Comparison of ENCODE assay signal across 1 cellular context in the genomic region with DNA sequence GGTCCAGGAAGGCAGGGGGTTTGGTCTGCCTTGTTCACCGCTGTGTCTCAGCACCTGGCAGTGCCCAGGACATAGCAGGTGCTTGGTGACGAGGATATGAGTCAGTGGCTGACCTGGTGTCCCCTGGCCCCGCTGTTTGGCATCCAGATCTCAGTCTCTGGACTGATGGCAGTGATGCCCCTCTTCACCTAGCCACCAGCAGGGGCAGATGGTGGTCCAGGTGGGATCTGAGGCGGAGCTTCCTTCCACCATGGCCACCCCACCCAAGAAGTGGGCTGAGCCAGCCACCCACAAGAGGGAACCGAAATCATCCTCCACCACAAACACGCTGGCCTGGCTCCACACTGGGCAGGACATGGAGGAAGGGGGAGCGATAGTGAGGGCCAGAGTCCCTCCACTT.
TF ChIP-seq lines count a peak whose summit lies in the region.

No MANE protein-coding gene starts in this region.

TF ChIP-seq in HepG2, 621 proteins besides CTCF, POLR2A, EP300 and RAD21:
- TF ChIP-seq, protein P1, sequence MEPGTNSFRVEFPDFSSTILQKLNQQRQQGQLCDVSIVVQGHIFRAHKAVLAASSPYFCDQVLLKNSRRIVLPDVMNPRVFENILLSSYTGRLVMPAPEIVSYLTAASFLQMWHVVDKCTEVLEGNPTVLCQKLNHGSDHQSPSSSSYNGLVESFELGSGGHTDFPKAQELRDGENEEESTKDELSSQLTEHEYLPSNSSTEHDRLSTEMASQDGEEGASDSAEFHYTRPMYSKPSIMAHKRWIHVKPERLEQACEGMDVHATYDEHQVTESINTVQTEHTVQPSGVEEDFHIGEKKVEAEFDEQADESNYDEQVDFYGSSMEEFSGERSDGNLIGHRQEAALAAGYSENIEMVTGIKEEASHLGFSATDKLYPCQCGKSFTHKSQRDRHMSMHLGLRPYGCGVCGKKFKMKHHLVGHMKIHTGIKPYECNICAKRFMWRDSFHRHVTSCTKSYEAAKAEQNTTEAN (CRISPR knock-in tag; conservative IDR thresholded peaks at IDR 0.05), result no peak
- TF ChIP-seq, protein P2, sequence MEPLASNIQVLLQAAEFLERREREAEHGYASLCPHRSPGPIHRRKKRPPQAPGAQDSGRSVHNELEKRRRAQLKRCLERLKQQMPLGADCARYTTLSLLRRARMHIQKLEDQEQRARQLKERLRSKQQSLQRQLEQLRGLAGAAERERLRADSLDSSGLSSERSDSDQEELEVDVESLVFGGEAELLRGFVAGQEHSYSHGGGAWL (CRISPR knock-in tag; IDR thresholded peaks at IDR 0.05), result no peak
- no peak for TF ChIP-seq THYN1 (CRISPR knock-in tag; IDR thresholded peaks at IDR 0.05; ENCODE audit: borderline replicate concordance, low read depth)
- no peak for TF ChIP-seq ZBTB38 (CRISPR knock-in tag; IDR thresholded peaks at IDR 0.05)
- TF ChIP-seq ZNF615 (CRISPR knock-in tag; IDR thresholded peaks at IDR 0.05; ENCODE audit: borderline replicate concordance), result no peak
- TF ChIP-seq PCBP1 (IDR thresholded peaks at IDR 0.05; ENCODE audit: borderline replicate concordance, low read depth, low read length), result no peak
- TF ChIP-seq, protein P3, sequence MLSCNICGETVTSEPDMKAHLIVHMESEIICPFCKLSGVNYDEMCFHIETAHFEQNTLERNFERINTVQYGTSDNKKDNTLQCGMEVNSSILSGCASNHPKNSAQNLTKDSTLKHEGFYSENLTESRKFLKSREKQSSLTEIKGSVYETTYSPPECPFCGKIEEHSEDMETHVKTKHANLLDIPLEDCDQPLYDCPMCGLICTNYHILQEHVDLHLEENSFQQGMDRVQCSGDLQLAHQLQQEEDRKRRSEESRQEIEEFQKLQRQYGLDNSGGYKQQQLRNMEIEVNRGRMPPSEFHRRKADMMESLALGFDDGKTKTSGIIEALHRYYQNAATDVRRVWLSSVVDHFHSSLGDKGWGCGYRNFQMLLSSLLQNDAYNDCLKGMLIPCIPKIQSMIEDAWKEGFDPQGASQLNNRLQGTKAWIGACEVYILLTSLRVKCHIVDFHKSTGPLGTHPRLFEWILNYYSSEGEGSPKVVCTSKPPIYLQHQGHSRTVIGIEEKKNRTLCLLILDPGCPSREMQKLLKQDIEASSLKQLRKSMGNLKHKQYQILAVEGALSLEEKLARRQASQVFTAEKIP (CRISPR knock-in tag; IDR thresholded peaks at IDR 0.05; ENCODE audit: borderline replicate concordance), result no peak
- TF ChIP-seq, protein P4, sequence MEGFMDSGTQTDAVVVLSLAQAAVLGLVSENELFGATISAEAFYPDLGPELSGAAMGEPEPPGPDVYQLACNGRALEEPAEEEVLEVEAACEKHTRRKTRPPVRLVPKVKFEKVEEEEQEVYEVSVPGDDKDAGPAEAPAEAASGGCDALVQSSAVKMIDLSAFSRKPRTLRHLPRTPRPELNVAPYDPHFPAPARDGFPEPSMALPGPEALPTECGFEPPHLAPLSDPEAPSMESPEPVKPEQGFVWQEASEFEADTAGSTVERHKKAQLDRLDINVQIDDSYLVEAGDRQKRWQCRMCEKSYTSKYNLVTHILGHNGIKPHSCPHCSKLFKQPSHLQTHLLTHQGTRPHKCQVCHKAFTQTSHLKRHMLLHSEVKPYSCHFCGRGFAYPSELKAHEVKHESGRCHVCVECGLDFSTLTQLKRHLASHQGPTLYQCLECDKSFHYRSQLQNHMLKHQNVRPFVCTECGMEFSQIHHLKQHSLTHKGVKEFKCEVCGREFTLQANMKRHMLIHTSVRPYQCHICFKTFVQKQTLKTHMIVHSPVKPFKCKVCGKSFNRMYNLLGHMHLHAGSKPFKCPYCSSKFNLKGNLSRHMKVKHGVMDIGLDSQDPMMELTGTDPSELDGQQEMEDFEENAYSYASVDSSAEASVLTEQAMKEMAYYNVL (CRISPR knock-in tag; IDR thresholded peaks at IDR 0.05; ENCODE audit: borderline replicate concordance), result no peak
- TF ChIP-seq, protein P5, sequence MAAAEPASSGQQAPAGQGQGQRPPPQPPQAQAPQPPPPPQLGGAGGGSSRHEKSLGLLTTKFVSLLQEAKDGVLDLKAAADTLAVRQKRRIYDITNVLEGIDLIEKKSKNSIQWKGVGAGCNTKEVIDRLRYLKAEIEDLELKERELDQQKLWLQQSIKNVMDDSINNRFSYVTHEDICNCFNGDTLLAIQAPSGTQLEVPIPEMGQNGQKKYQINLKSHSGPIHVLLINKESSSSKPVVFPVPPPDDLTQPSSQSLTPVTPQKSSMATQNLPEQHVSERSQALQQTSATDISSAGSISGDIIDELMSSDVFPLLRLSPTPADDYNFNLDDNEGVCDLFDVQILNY (CRISPR knock-in tag; conservative IDR thresholded peaks at IDR 0.05), result no peak
- TF ChIP-seq ZNF350 (CRISPR knock-in tag; IDR thresholded peaks at IDR 0.05; ENCODE audit: borderline replicate concordance, low read depth), result no peak
- TF ChIP-seq ZNF556 (CRISPR knock-in tag; IDR thresholded peaks at IDR 0.05; ENCODE audit: borderline replicate concordance), result no peak
- no peak for TF ChIP-seq ZFP36 (IDR thresholded peaks at IDR 0.05; ENCODE audit: borderline replicate concordance, low read depth, low read length, partially characterized antibody)
- TF ChIP-seq ZNF605 (CRISPR knock-in tag; IDR thresholded peaks at IDR 0.05), result no peak
- no peak for TF ChIP-seq ZNF772 (CRISPR knock-in tag; IDR thresholded peaks at IDR 0.05)
- no peak for TF ChIP-seq MAFG (CRISPR knock-in tag; IDR thresholded peaks at IDR 0.05)
- no peak for TF ChIP-seq ZNF549 (CRISPR knock-in tag; IDR thresholded peaks at IDR 0.05)
- TF ChIP-seq NFRKB (IDR thresholded peaks at IDR 0.05), result no peak
TF ChIP-seq in HepG2: peak in this region for 0.
